ENCODE assay signal across 9 cellular contexts in the genomic region with DNA sequence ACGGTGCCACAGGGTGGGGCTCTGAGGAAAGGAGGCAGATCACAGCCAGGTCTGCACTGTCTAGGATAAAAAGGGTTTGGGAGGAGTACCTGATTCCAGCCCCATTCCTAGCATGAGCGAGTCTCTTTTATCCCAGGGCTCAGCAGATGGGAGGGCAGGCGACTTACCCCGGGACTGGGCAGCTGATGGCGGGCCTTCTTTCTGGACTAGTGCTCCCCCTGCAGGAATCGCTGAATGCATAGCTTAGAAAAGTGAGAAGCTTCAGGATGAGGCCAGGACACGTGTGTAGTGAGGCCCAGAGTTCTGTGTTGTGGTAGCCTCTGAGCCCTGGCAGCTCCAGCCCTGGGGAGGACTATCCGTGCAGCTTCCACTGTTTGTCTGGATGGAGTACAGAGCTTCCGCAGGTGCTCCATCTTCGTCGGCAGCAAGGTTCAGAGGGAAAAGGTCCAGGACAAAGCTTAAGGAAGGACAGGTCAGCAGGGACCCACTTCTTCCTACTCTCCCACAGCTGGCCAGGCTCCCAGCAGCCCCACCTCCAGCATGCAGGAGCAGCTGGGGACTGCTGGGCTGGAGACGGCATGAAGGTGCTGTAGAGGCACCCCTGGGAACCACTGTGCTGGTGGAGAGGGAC. TPM values are rescaled to one million over a fixed set of nuclear protein-coding genes. Genes with fewer than 3 reads are reported as not detected.
DNase-seq lines count a peak whose midpoint lies in the region; ATAC-seq and TF ChIP-seq lines count a peak whose summit lies in the region.
"Had no signal": no experiment of that assay in that cellular context is flagged by ENCODE, and none has a peak within 500 bp of the region (broad histone marks: within the 10 kb centered on the region; RNA-seq: fewer than 3 reads in every experiment).

No MANE protein-coding gene starts in this region.

- H3K36me3 ChIP-seq in OCI-LY7 (ENCODE audit: insufficient read depth, low read length): no peaks in the 10 kb centered on the region

- in situ Hi-C loops in T47D (cut with HindIII; ENCODE audit: low pct_unique_long_range_greater_than_20kb, low sequenced_read_pairs): no loop called here

- no TSS peak for BruUV-seq in OCI-LY7 (replicated peaks; lab: Mats Ljungman, UMichigan)

- no peaks in the 10 kb centered on the region for H3K4me1 ChIP-seq in OCI-LY7 (ENCODE audit: insufficient read depth, low read length, poor library complexity, severe bottlenecking)

- no peak for ATAC-seq in GM18520 (IDR thresholded peaks at IDR 0.05; ENCODE audit: unreplicated experiment)

- no peak overlapping the region for H3K4me3 ChIP-seq in OCI-LY7 (ENCODE audit: low read depth, low read length, poor library complexity, severe bottlenecking)

- no peaks in the 10 kb centered on the region for H4K20me1 ChIP-seq in OCI-LY7 (ENCODE audit: insufficient read depth, low read length)

- intact Hi-C loops in OCI-LY7 (cut with micrococcal nuclease; ENCODE audit: unreplicated experiment): no loop called here

- H3K9me2 ChIP-seq in OCI-LY7 (ENCODE audit: insufficient read depth, low read length): no peaks in the 10 kb centered on the region

- H3K79me2 ChIP-seq in OCI-LY7 (ENCODE audit: insufficient read depth, low read depth, low read length): no peaks in the 10 kb centered on the region

- TF ChIP-seq CTCF in OCI-LY7 (conservative IDR thresholded peaks at IDR 0.05; ENCODE audit: low read length): peak; percentile 61

- CTCF ChIA-PET in OCI-LY7 (lab: Charles Lee; ENCODE audit: unreplicated experiment): interaction anchor here (0.7 kb wide), 1 partner anchor 621 kb away, joined by 3 read pairs; no protein-coding TSS in a partner anchor

- DNase-seq in DMS79 treated with DMSO at 0.1 percent for 48 hours (lab: John Stamatoyannopoulos, UW): peak; percentile 24
- DNase-seq in HT-29 (ENCODE audit: low spot score): peak; percentile 67
- peak; percentile 12 for DNase-seq in OCI-LY7 (ENCODE audit: low spot score)
- DNase-seq in T47D (ENCODE audit: low read depth in 1 of 2, low spot score in 1 of 2): peak; percentile 49 to 85
- DNase-seq in islet precursor cell: peak; percentile 90
- DNase-seq in stimulated activated CD8-positive, alpha-beta memory T cell treated with anti-CD3 and anti-CD28 coated beads, Interleukin-4, amount 100 ng/mL, for 48 hours: peak; percentile 45
- no peak for DNase-seq in activated CD4-positive, CD25-positive, alpha-beta regulatory T cell treated with anti-CD3 and anti-CD28 coated beads, Interleukin-2, amount 50 U/mL, for 72 hours
- DNase-seq: activated B cell treated with CpG ODN at 0.5 μM for 24 hours had no signal

- H3K9me3 ChIP-seq in OCI-LY7 (ENCODE audit: low read length): no peaks in the 10 kb centered on the region

- H3K4me2 ChIP-seq in OCI-LY7 (ENCODE audit: low read length): no peak overlapping the region

- H3K27ac ChIP-seq in OCI-LY7 (ENCODE audit: low read depth, low read length, poor library complexity, severe bottlenecking): no peak overlapping the region

- POLR2A ChIA-PET in OCI-LY7 (lab: Charles Lee): interaction anchor here (0.5 to 0.8 kb wide), 3 partner anchors 9 to 450 kb away, joined by 3 read pairs; no protein-coding TSS in a partner anchor

- H2AFZ ChIP-seq in OCI-LY7 (ENCODE audit: low read length): no peak overlapping the region

RNA-seq across cellular contexts. Expression of a gene that starts 30.4 kb away (rescaled TPM):
- 93.7 and 96.6 TPM in 2 replicates for total RNA-seq in HT-29 (2014; rRNA removed; shearing (Covaris generic))
- 26.5 and 37.6 TPM in 2 replicates for total RNA-seq in OCI-LY7 (2014; rRNA removed; shearing (Covaris generic))
- total RNA-seq in OCI-LY7 (2022): 46.8 and 48.3 TPM in 2 replicates

RNA-seq across cellular contexts. Expression of a gene that starts 37.2 kb away (rescaled TPM):
- total RNA-seq in HT-29 (2014; rRNA removed; shearing (Covaris generic)): 80.1 and 92.8 TPM in 2 replicates
- not detected in 2 replicates for total RNA-seq in OCI-LY7 (2014; rRNA removed; shearing (Covaris generic))
- not detected in 2 replicates for total RNA-seq in OCI-LY7 (2022)

Comparison
In these comparisons a context has a peak if more than half of its experiments do, and no peak if none do; other contexts are left out.
1. RNA of a gene that starts 37.2 kb away (total RNA-seq): 80.1 to 92.8 TPM in HT-29; not detected in OCI-LY7; every median in the first group is over 10 times any median in the second.